In the genomic region with DNA sequence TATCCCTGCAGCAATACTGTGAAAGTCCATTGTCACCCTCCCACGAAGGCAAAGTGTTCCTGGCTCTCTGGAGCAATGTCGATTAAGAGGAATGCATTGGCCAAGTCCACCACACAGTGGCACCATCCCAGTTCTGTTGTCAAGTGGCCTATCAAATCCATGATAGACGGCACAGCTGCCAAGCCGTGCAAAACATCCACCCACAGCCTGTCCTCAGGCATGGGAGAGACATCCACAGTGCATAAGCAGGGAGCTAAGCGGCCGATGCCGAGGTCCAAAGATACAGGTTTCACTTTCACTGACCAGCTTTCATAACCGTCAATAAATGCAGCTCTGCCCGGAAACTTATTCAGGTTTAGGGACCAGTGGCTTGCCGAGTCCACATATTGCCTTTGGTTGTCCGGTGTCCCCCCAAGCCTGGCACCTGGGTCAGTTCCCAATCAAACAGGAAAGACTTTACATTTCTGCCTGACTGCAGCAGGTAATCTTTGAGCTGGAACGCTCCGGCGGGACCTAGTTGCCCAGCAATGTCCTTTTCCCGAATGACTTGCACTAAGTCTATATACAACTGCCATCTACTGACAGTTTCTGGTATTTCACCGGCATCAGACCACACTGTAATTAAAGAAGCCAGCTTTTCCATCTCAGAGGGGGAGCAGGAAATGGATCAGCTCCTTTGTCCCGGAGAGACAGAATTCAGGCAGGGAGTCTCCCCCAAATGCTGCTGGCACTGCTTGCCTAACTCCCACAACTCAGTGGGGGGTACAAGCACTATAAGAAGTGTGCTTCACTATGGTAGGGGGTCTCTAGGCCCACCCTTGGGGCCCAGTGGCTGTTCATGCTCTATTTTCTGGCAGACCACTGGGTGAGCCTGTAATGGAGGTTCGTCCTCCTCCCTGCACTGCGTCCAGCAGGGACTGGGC, we compare ENCODE assay signal across 8 cellular contexts. TPM values are rescaled to one million over a fixed set of nuclear protein-coding genes. Genes with fewer than 3 reads are reported as not detected.
A peak's percentile ranks its signal among the peaks of the same experiment; 100 is the strongest.
DNase-seq lines count a peak whose midpoint lies in the region; ATAC-seq and TF ChIP-seq lines count a peak whose summit lies in the region.

No MANE protein-coding gene starts in this region.

- POLR2A ChIA-PET in naive thymus-derived CD8-positive, alpha-beta T cell (lab: Charles Lee): interaction anchor here (0.8 to 3.1 kb wide), 7 partner anchors 21 to 251 kb away, joined by 3 to 11 read pairs (median 4); a partner anchor contains a TSS

- peak overlapping the region; percentile 83 to 95 (median 91) for H3K4me3 Mint-ChIP-seq in naive thymus-derived CD8-positive, alpha-beta T cell

- no peaks in the 10 kb centered on the region for H3K9me3 Mint-ChIP-seq in naive thymus-derived CD8-positive, alpha-beta T cell

- peak overlapping the region; percentile 86 for H3K4me3 ChIP-seq in fibroblast of the aortic adventitia (ENCODE audit: low read depth, low read length)

- TF ChIP-seq CTCF in fibroblast of the aortic adventitia (IDR thresholded peaks at IDR 0.05; ENCODE audit: insufficient read depth, low read length): peak; percentile 75

- no peaks in the 10 kb centered on the region for H3K27me3 Mint-ChIP-seq in naive thymus-derived CD8-positive, alpha-beta T cell

- DNase-seq in CMK (ENCODE audit: low read depth) (peak; percentile 48), LoVo (ENCODE audit: low spot score) (peak; percentile 83), RPMI8226 (peak; percentile 89), fibroblast of the aortic adventitia (ENCODE audit: low read depth) (peak; percentile 94), superior temporal gyrus (ENCODE audit: extremely low spot score) (peak; percentile 95)
- peak; percentile 80 for DNase-seq in activated effector memory CD4-positive, alpha-beta T cell treated with anti-CD3 and anti-CD28 coated beads, Interleukin-2, amount 50 U/mL, for 16 hours
- peak; percentile 25 to 78 (median 62) for DNase-seq in naive thymus-derived CD8-positive, alpha-beta T cell

- H3K4me1 Mint-ChIP-seq in naive thymus-derived CD8-positive, alpha-beta T cell: peaks cover 12 to 44% (median 35%) of the 10 kb centered on the region in 4 donors

- peak overlapping the region; percentile 29 to 90 (median 75) for H3K27ac Mint-ChIP-seq in naive thymus-derived CD8-positive, alpha-beta T cell

- peaks cover 0 to 11% (median 0%) of the 10 kb centered on the region in 3 donors for H3K36me3 Mint-ChIP-seq in naive thymus-derived CD8-positive, alpha-beta T cell

- peak; percentile 64 for ATAC-seq in GM21515 (IDR thresholded peaks at IDR 0.05; ENCODE audit: unreplicated experiment)
- peak; percentile 85 to 92 for ATAC-seq in naive thymus-derived CD8-positive, alpha-beta T cell

RNA-seq across cellular contexts. Expression of a gene that starts 6.3 kb away (rescaled TPM):
- 2.6 and 3.6 TPM in 2 replicates for total RNA-seq in fibroblast of the aortic adventitia (ENCODE audit: low replicate concordance)
- total RNA-seq in naive thymus-derived CD8-positive, alpha-beta T cell: 10 to 100 TPM in 1 of 2 experiments, 1 to 10 TPM in 1; 8.7 to 11.1 TPM
- 1 to 10 TPM in 2 of 3 donors, under 1 TPM in 1; 0.81 to 4.0 (median 2.0) TPM for polyA plus RNA-seq in naive thymus-derived CD8-positive, alpha-beta T cell

RNA-seq across cellular contexts. Expression of a gene that starts 20.1 kb away (rescaled TPM):
- 13.9 and 31.2 TPM in 2 replicates for total RNA-seq in fibroblast of the aortic adventitia (ENCODE audit: low replicate concordance)
- total RNA-seq in naive thymus-derived CD8-positive, alpha-beta T cell: 1 to 10 TPM; 1.8 to 2.8 TPM
- 1 to 10 TPM in 1 of 3 donors, under 1 TPM in 2; 0.79 to 1.0 (median 0.98) TPM for polyA plus RNA-seq in naive thymus-derived CD8-positive, alpha-beta T cell

RNA-seq across cellular contexts. Expression of a gene that starts 43.5 kb away (rescaled TPM):
- 6.5 and 11.0 TPM in 2 replicates for total RNA-seq in fibroblast of the aortic adventitia (ENCODE audit: low replicate concordance)
- total RNA-seq in naive thymus-derived CD8-positive, alpha-beta T cell: 10 to 100 TPM; 11.4 to 11.5 TPM
- polyA plus RNA-seq in naive thymus-derived CD8-positive, alpha-beta T cell: 1 to 10 TPM; 1.8 to 3.8 (median 3.3) TPM

Comparison
In these comparisons a context has a peak if more than half of its experiments do, and no peak if none do; other contexts are left out.
1. Peak in every context shown above with its lines: DNase-seq, ATAC-seq and H3K4me3 ChIP-seq.